ENCODE assay signal across 26 cellular contexts in the genomic region with DNA sequence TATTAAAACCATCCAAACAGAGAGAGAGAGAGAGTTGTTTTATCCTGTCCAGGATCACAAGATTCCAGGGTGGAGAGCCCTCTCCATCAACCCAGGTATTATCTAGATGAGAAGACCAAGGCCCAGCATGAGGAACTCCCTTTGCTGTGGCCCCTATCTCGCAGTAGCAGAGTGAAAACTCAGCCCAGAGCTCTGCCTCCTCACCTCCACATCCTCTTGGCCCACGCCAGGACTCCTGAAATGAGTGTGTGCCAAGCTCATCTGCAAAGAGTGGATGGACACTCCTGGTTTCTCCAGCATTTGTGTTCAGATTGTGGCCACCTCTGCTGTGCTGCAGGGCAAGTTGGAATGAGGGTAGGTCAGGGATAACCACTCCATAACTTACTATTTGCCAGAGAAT.
DNase-seq lines count a peak whose midpoint lies in the region; ATAC-seq, FAIRE-seq and TF ChIP-seq lines count a peak whose summit lies in the region.
"Had no signal": no experiment of that assay in that cellular context is flagged by ENCODE, and none has a peak within 500 bp of the region (broad histone marks: within the 10 kb centered on the region; RNA-seq: fewer than 3 reads in every experiment).

No MANE protein-coding gene starts in this region.

- H3K27me3 ChIP-seq in GM12878 (replicated peaks in 1 of 2; ENCODE audit: control insufficient read depth in 2 of 2, insufficient read depth in 2 of 2, low read length in 1 of 2) (no peaks in the 10 kb centered on the region), parathyroid adenoma (ENCODE audit: control insufficient read depth, insufficient read depth, low read length) (no peaks in the 10 kb centered on the region), heart right ventricle (no peaks in the 10 kb centered on the region)
- H3K27me3 ChIP-seq: BE2C; BLaER1 treated with 17β-estradiol and CSF1 and Interleukin-3, amounts not matched to agents 10 nM and 100 nM had no signal

- RAD21 ChIA-PET in GM12878 (lab: Charles Lee; ENCODE audit: unreplicated experiment): no interaction called here

- peaks cover 4% of the 10 kb centered on the region for H3K4me1 Mint-ChIP-seq in activated CD4-positive, alpha-beta T cell treated with anti-CD3 and anti-CD28 coated beads for 36 hours
- H3K4me1 Mint-ChIP-seq: CD14-positive monocyte; CD8-positive, alpha-beta memory T cell had no signal

- no peaks in the 10 kb centered on the region; the same call in 2 of the 3 replicates for H3K9me3 ChIP-seq in GM12878 (replicated peaks; ENCODE audit: control insufficient read depth, insufficient read depth, low read length)
- H3K9me3 ChIP-seq in parathyroid adenoma (ENCODE audit: control insufficient read depth, low read length): no peaks in the 10 kb centered on the region
- H3K9me3 ChIP-seq in heart right ventricle: peaks cover 0 to 5% (median 0%) of the 10 kb centered on the region in 11 donors
- H3K9me3 ChIP-seq: A549, BE2C, HAP-1 had no signal

- TF ChIP-seq CTCF in GM12878 (IDR thresholded peaks at IDR 0.05 in 2 of 3, conservative IDR thresholded peaks at IDR 0.05 in 1 of 3; ENCODE audit: control insufficient read depth in 2 of 3, extremely low read depth in 1 of 3, insufficient read depth in 1 of 3, low read depth in 3 of 3, low read length in 3 of 3) (no peak), parathyroid adenoma (IDR thresholded peaks at IDR 0.05) (no peak), foreskin fibroblast (IDR thresholded peaks at IDR 0.05; ENCODE audit: low read depth, low read length) (no peak), heart right ventricle (IDR thresholded peaks at IDR 0.05) (no peak)

- peak; percentile 35 for FAIRE-seq in GM12878 (lab: Jason Lieb, UNC)
- FAIRE-seq: A549, D721Med, GM12891, GM18507, H54 had no signal

- no peaks in the 10 kb centered on the region for H3K9me3 Mint-ChIP-seq in activated CD4-positive, alpha-beta T cell treated with anti-CD3 and anti-CD28 coated beads for 36 hours (ENCODE audit: low read depth)
- H3K9me3 Mint-ChIP-seq: CD4-positive, alpha-beta T cell; CD8-positive, alpha-beta memory T cell; GM23338 had no signal

- no peak for TF ChIP-seq POLR2A in GM12878 (IDR thresholded peaks at IDR 0.05; ENCODE audit: low read depth, low read length)

- in situ Hi-C loops in GM12878 (cut with MboI): no loop called here

- no peak for TF ChIP-seq RAD21 in GM12878 (IDR thresholded peaks at IDR 0.05; ENCODE audit: insufficient read depth, low read depth, low read length)

- no peaks in the 10 kb centered on the region for H4K20me1 ChIP-seq in GM12878 (ENCODE audit: control insufficient read depth, insufficient read depth)
- H4K20me1 ChIP-seq: BLaER1 treated with 17β-estradiol and CSF1 and Interleukin-3, amounts not matched to agents 10 nM and 100 nM had no signal

- H3K27me3 Mint-ChIP-seq in activated CD4-positive, alpha-beta T cell treated with anti-CD3 and anti-CD28 coated beads for 36 hours: no peaks in the 10 kb centered on the region
- H3K27me3 Mint-ChIP-seq: CD4-positive, alpha-beta T cell had no signal

- H3K4me1 ChIP-seq in GM12878 (ENCODE audit: control insufficient read depth, insufficient read depth, low read length): no peaks in the 10 kb centered on the region
- H3K4me1 ChIP-seq in parathyroid adenoma: peaks cover 15% of the 10 kb centered on the region
- no peaks in the 10 kb centered on the region for H3K4me1 ChIP-seq in heart right ventricle
- H3K4me1 ChIP-seq: BLaER1 treated with 17β-estradiol and CSF1 and Interleukin-3, amounts not matched to agents 10 nM and 100 nM; HAP-1 had no signal

- H3K36me3 ChIP-seq in GM12878 (ENCODE audit: control insufficient read depth in 2 of 2, insufficient read depth in 2 of 2, low read length in 1 of 2) (no peaks in the 10 kb centered on the region), parathyroid adenoma (ENCODE audit: control insufficient read depth, insufficient read depth, low read length) (no peaks in the 10 kb centered on the region), heart right ventricle (no peaks in the 10 kb centered on the region)
- H3K36me3 ChIP-seq: BE2C; BLaER1 treated with 17β-estradiol and CSF1 and Interleukin-3, amounts not matched to agents 10 nM and 100 nM; HAP-1 had no signal

- H3K9ac ChIP-seq in GM12878 (ENCODE audit: control insufficient read depth, insufficient read depth, low read length): no peak overlapping the region
- no peak overlapping the region for H3K9ac ChIP-seq in parathyroid adenoma
- H3K9ac ChIP-seq: BLaER1 treated with 17β-estradiol and CSF1 and Interleukin-3, amounts not matched to agents 10 nM and 100 nM had no signal

- no peak overlapping the region for H3K4me3 ChIP-seq in GM12878
- no peak overlapping the region for H3K4me3 ChIP-seq in parathyroid adenoma (ENCODE audit: low read depth, low read length)
- H3K4me3 ChIP-seq in foreskin fibroblast (ENCODE audit: low read depth in 1 of 2, low read length in 2 of 2): no peak overlapping the region
- no peak overlapping the region for H3K4me3 ChIP-seq in heart right ventricle
- H3K4me3 ChIP-seq: A549; BLaER1 treated with 17β-estradiol and CSF1 and Interleukin-3, amounts not matched to agents 10 nM and 100 nM; GM23338; HAP-1 had no signal

- BruUV-seq in GM12878 (replicated peaks; lab: Mats Ljungman, UMichigan): no TSS peak

- no peak for TF ChIP-seq EP300 in GM12878 (IDR thresholded peaks at IDR 0.05; ENCODE audit: borderline replicate concordance in 1 of 2, control insufficient read depth in 1 of 2, low read depth in 2 of 2, low read length in 2 of 2)

- intact Hi-C loops in activated CD4-positive, alpha-beta T cell treated with anti-CD3 and anti-CD28 coated beads for 36 hours (cut with DNase I, micrococcal nuclease): no loop called here
- intact Hi-C loops in GM12878 (cut with micrococcal nuclease; ENCODE audit: unreplicated experiment) (no loop called here), heart right ventricle (cut with DNase I) (no loop called here)

- POLR2A ChIA-PET in activated CD4-positive, alpha-beta T cell treated with anti-CD3 and anti-CD28 coated beads for 36 hours (lab: Charles Lee): no interaction called here
- POLR2A ChIA-PET in GM12878 (lab: Charles Lee): no interaction called here

- 9% methylated on average over 2 of the region's 2 CpGs for WGBS in GM12878 (ENCODE audit: insufficient coverage, insufficient replicate concordance, low lambda C conversion rate, missing lambda C conversion rate)
- WGBS in heart right ventricle, 2 donors: 84 to 95% methylated on average over 2 of the region's 2 CpGs

- no peak overlapping the region for H3K27ac ChIP-seq in GM12878 (ENCODE audit: control insufficient read depth, insufficient read depth)
- no peak overlapping the region for H3K27ac ChIP-seq in parathyroid adenoma
- H3K27ac ChIP-seq in heart right ventricle: no peak overlapping the region
- H3K27ac ChIP-seq: A549; BLaER1 treated with 17β-estradiol and CSF1 and Interleukin-3, amounts not matched to agents 10 nM and 100 nM had no signal

- no peak overlapping the region for H3K4me2 ChIP-seq in GM12878 (ENCODE audit: control insufficient read depth, insufficient read depth)
- no peak overlapping the region for H3K4me2 ChIP-seq in parathyroid adenoma (ENCODE audit: low read length)
- H3K4me2 ChIP-seq: A549; BLaER1 treated with 17β-estradiol and CSF1 and Interleukin-3, amounts not matched to agents 10 nM and 100 nM; GM23338 had no signal

- H3K4me3 Mint-ChIP-seq in activated CD4-positive, alpha-beta T cell treated with anti-CD3 and anti-CD28 coated beads for 36 hours: no peak overlapping the region
- H3K4me3 Mint-ChIP-seq: CD14-positive monocyte; CD4-positive, alpha-beta T cell; CD8-positive, alpha-beta memory T cell; GM23338 had no signal

- CTCF ChIA-PET in activated CD4-positive, alpha-beta T cell treated with anti-CD3 and anti-CD28 coated beads for 36 hours (lab: Charles Lee): no interaction called here
- CTCF ChIA-PET in GM12878 (lab: Yijun Ruan, JAX): interaction anchor here (0.7 kb wide), 1 partner anchor 68 kb away, joined by 3 read pairs; no protein-coding TSS in a partner anchor

- no peaks in the 10 kb centered on the region for H3K79me2 ChIP-seq in GM12878 (ENCODE audit: control insufficient read depth, insufficient read depth, low read length)
- H3K79me2 ChIP-seq in parathyroid adenoma: no peaks in the 10 kb centered on the region

- no peaks in the 10 kb centered on the region for H3K36me3 Mint-ChIP-seq in activated CD4-positive, alpha-beta T cell treated with anti-CD3 and anti-CD28 coated beads for 36 hours (ENCODE audit: low read depth)
- H3K36me3 Mint-ChIP-seq: CD14-positive monocyte had no signal

- no peak for ATAC-seq in activated CD4-positive, alpha-beta T cell treated with anti-CD3 and anti-CD28 coated beads for 36 hours
- ATAC-seq in GM12878 (no peak), heart right ventricle (no peak)
- ATAC-seq: A549, GM23338 had no signal

- SMC1A ChIA-PET in GM12878 (lab: Charles Lee; ENCODE audit: uncharacterized antibody, unreplicated experiment): no interaction called here

- DNase-seq in activated CD4-positive, alpha-beta T cell treated with anti-CD3 and anti-CD28 coated beads for 36 hours: peak; percentile 20
- DNase-seq in activated CD4-positive, alpha-beta T cell treated with anti-CD3 and anti-CD28 coated beads for 4 hours: no peak
- DNase-seq in GM12878 (ENCODE audit: low read depth, low spot score) (no peak), foreskin fibroblast (no peak), heart right ventricle (no peak), HCEC 1CT (no peak)
- DNase-seq: 8988T; ACHN; AML-193; BE2C; CD4-positive, alpha-beta T cell; CD8-positive, alpha-beta memory T cell; DMS 273 treated with DMSO at 0.1 percent for 48 hours; DMS79; EL; GDM1 had no signal

- no peak overlapping the region for H2AFZ ChIP-seq in GM12878 (ENCODE audit: control insufficient read depth, low read depth, low read length)
- peak overlapping the region; percentile 35 for H2AFZ ChIP-seq in parathyroid adenoma
- H2AFZ ChIP-seq: GM23338 had no signal

- no peak overlapping the region for H3K27ac Mint-ChIP-seq in activated CD4-positive, alpha-beta T cell treated with anti-CD3 and anti-CD28 coated beads for 36 hours
- H3K27ac Mint-ChIP-seq: CD14-positive monocyte; CD4-positive, alpha-beta T cell; GM23338 had no signal

TF ChIP-seq in GM12878, 131 proteins besides CTCF, POLR2A, EP300 and RAD21 (continues in another document):
- 0 out of 2 replicates have a peak, but pooled peaks have one; percentile 19 for TF ChIP-seq IRF4 (IDR thresholded peaks at IDR 0.05; ENCODE audit: low read depth, low read length)
